16 cellular contexts compared by ENCODE assay signal in the genomic region with DNA sequence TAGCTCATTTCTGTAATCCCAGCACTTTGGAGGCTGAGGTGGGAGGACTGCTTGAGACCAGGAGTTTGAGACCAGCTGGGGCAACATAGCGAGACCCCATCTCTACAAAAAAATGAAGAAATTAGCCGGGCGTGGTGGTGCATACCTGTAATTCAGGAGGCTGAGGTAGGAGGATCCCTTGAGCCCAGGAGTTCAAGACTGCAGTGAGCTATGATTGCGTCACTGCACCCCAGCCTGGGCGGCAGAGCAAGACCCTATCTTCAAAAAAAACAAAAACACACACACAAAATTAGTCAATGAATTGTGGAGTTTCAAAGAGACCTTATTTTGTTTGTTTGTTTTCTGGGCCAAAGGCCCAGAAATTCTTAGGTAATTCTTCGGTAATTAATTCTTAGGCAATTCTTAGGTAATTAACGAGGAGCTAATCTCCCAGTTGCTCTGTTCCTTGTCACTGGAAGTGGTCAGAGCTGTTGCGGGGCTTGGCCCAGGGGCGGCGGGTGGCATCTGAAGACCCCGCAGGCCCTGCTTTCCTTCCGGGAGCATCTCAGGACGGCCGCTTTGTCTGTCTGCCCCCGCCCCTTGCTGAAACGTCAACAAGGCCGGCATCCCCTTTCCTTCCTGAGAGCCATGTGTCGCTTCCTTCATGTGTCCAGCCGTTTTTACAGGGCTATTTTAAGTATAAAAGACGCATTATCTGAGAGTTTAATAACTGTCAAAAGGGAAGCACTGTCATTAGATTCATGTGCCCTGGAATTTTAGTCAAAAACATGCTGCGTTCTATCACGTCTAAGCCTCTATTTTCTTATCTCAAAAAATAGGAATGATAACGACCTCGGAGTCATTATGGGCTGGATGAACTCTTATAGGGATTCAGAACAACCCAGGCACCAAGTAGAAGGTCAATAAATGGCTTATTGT.
DNase-seq lines count a peak whose midpoint lies in the region; ATAC-seq and TF ChIP-seq lines count a peak whose summit lies in the region.
"Had no signal": no experiment of that assay in that cellular context is flagged by ENCODE, and none has a peak within 500 bp of the region (broad histone marks: within the 10 kb centered on the region; RNA-seq: fewer than 3 reads in every experiment).

No MANE protein-coding gene starts in this region.

- H3K9me3 Mint-ChIP-seq in WTC11, result peaks cover 7% of the 10 kb centered on the region
- no peaks in the 10 kb centered on the region for H3K9me3 Mint-ChIP-seq in activated naive CD4-positive, alpha-beta T cell treated with anti-CD3 and anti-CD28 coated beads, Interleukin-2, amount 50 U/mL, for 72 hours

- H3K79me2 ChIP-seq in trophoblast cell (ENCODE audit: control insufficient read depth, insufficient read depth, low read length, poor library complexity), result peaks cover 11% of the 10 kb centered on the region

- H4K91ac ChIP-seq in trophoblast cell (ENCODE audit: low read depth, low read length), result no peak overlapping the region

- DNase-seq in COLO829 (ENCODE audit: low spot score) (peak; percentile 63), WTC11 (ENCODE audit: low spot score) (no peak), left cardiac atrium (peak; percentile 54), trophoblast cell (peak; percentile 38 to 45), GM10266 (ENCODE audit: extremely low spot score) (no peak), NCI-H146 treated with DMSO at 0.1 percent for 48 hours (lab: John Stamatoyannopoulos, UW; ENCODE audit: unreplicated experiment) (no peak)
- DNase-seq in activated naive CD4-positive, alpha-beta T cell treated with anti-CD3 and anti-CD28 coated beads, Interleukin-2, amount 50 U/mL, for 72 hours (ENCODE audit: low spot score in 2 of 2), result no peak
- DNase-seq: DMS79; effector CD4-positive, alpha-beta T cell; NCI-H1930; occipital lobe; transverse colon had no signal

- no peak overlapping the region for H3K4me3 ChIP-seq in trophoblast cell (ENCODE audit: low read depth, low read length)
- H3K4me3 ChIP-seq: GM12878, SK-N-MC, transverse colon had no signal

- no peaks in the 10 kb centered on the region for H3K27me3 ChIP-seq in trophoblast cell (ENCODE audit: insufficient read depth, low read length)
- H3K27me3 ChIP-seq: transverse colon had no signal

- H3K27ac Mint-ChIP-seq in WTC11, result no peak overlapping the region; the same call in 1 of the 2 replicates
- no peak overlapping the region for H3K27ac Mint-ChIP-seq in activated naive CD4-positive, alpha-beta T cell treated with anti-CD3 and anti-CD28 coated beads, Interleukin-2, amount 50 U/mL, for 72 hours

- no peak overlapping the region for H3K4me2 ChIP-seq in trophoblast cell (ENCODE audit: low read length)

- peaks cover 69% of the 10 kb centered on the region for H3K4me1 Mint-ChIP-seq in WTC11

- no peak overlapping the region for H2AK5ac ChIP-seq in trophoblast cell (ENCODE audit: low read length)

- H3K23ac ChIP-seq in trophoblast cell (ENCODE audit: low read length), result no peak overlapping the region

- H4K12ac ChIP-seq in trophoblast cell (ENCODE audit: low read depth, low read length), result no peak overlapping the region

- TF ChIP-seq CTCF in WTC11 (IDR thresholded peaks at IDR 0.05) (no peak), GM10266 (IDR thresholded peaks at IDR 0.05; ENCODE audit: control insufficient read depth, insufficient read depth, low read depth, missing control alignments) (no peak)

- peaks cover 15% of the 10 kb centered on the region for H3K36me3 Mint-ChIP-seq in WTC11
- H3K36me3 Mint-ChIP-seq in activated naive CD4-positive, alpha-beta T cell treated with anti-CD3 and anti-CD28 coated beads, Interleukin-2, amount 50 U/mL, for 72 hours, result peaks cover 0 to 7% of the 10 kb centered on the region in 2 donors

- no peaks in the 10 kb centered on the region for H3K27me3 Mint-ChIP-seq in WTC11 (ENCODE audit: low read depth)

- WGBS in trophoblast cell (ENCODE audit: extremely low coverage, insufficient coverage, insufficient read length), result no CpG with 5 or more reads among the region's 24 CpGs

- H3K18ac ChIP-seq in trophoblast cell (ENCODE audit: low read length), result no peak overlapping the region

- H3K14ac ChIP-seq in trophoblast cell (ENCODE audit: low read length), result no peak overlapping the region

- ATAC-seq in WTC11, result peak; percentile 23
- ATAC-seq in left cardiac atrium, result no peak
- ATAC-seq in HG03354 (IDR thresholded peaks at IDR 0.05; ENCODE audit: poor library complexity, severe bottlenecking, unreplicated experiment), result no peak
- ATAC-seq in activated naive CD4-positive, alpha-beta T cell treated with anti-CD3 and anti-CD28 coated beads, Interleukin-2, amount 50 U/mL, for 72 hours, result no peak
- ATAC-seq: activated CD4-positive, CD25-positive, alpha-beta regulatory T cell treated with anti-CD3 and anti-CD28 coated beads, Interleukin-2, amount 50 U/mL, for 24 hours; GM12878 had no signal

- intact Hi-C loops in left cardiac atrium (cut with DNase I), result no loop called here

- peak overlapping the region; percentile 50 for H3K4ac ChIP-seq in trophoblast cell (ENCODE audit: low read depth, low read length)

- H2BK120ac ChIP-seq in trophoblast cell (ENCODE audit: insufficient read depth, low read length, poor library complexity), result no peak overlapping the region

- no peak overlapping the region for H2BK5ac ChIP-seq in trophoblast cell (ENCODE audit: low read depth, low read length, poor library complexity)

- no peak overlapping the region for H3K9ac ChIP-seq in trophoblast cell (ENCODE audit: low read length)

- no peak overlapping the region for H4K8ac ChIP-seq in trophoblast cell (ENCODE audit: low read depth, low read length)

- H2BK12ac ChIP-seq in trophoblast cell (ENCODE audit: low read length), result no peak overlapping the region

- CTCF ChIA-PET in WTC11 (lab: Charles Lee), result no interaction called here

- H3K9me3 ChIP-seq in trophoblast cell (ENCODE audit: insufficient read depth, low read depth, low read length), result peaks cover under 1% of the 10 kb centered on the region
- H3K9me3 ChIP-seq: transverse colon had no signal

- peaks cover 10% of the 10 kb centered on the region for H3K79me1 ChIP-seq in trophoblast cell (ENCODE audit: low read length)

- H3K4me3 Mint-ChIP-seq in WTC11, result no peak overlapping the region

- H3K36me3 ChIP-seq in trophoblast cell (ENCODE audit: control insufficient read depth in 1 of 2, insufficient read depth in 2 of 2, low read length in 2 of 2), result peaks cover 4 to 7% of the 10 kb centered on the region in 2 experiments
- H3K36me3 ChIP-seq: transverse colon had no signal

- POLR2A ChIA-PET in WTC11 (lab: Charles Lee), result interaction anchor here (0.6 to 0.7 kb wide), 2 partner anchors 70 to 183 kb away, joined by 3 read pairs; no protein-coding TSS in a partner anchor

- H2AFZ ChIP-seq in trophoblast cell (ENCODE audit: insufficient read depth, low read length, poor library complexity), result no peak overlapping the region

- peaks cover 9 to 15% of the 10 kb centered on the region in 2 experiments for H3K4me1 ChIP-seq in trophoblast cell (ENCODE audit: control insufficient read depth in 1 of 2, insufficient read depth in 2 of 2, low read length in 2 of 2)

- H3K27ac ChIP-seq in trophoblast cell (ENCODE audit: low read depth, low read length), result no peak overlapping the region
- H3K27ac ChIP-seq: SK-N-MC had no signal

TF ChIP-seq in WTC11, 78 proteins besides CTCF, POLR2A, EP300 and RAD21:
- TF ChIP-seq SMAD3 (CRISPR knock-in tag; IDR thresholded peaks at IDR 0.05; ENCODE audit: borderline replicate concordance) (no peak), ZNF121 (CRISPR knock-in tag; IDR thresholded peaks at IDR 0.05) (peak; percentile 82; the same call in 1 of the 2 replicates), GTF2I (CRISPR knock-in tag; conservative IDR thresholded peaks at IDR 0.05) (peak; percentile 65; the same call in 1 of the 2 replicates), FOXK1 (CRISPR knock-in tag; IDR thresholded peaks at IDR 0.05) (0 out of 2 replicates have a peak, but pooled peaks have one; percentile 29), FOXP4 (CRISPR knock-in tag; IDR thresholded peaks at IDR 0.05) (no peak)

Comparison
In these comparisons a context has a peak if more than half of its experiments do, and no peak if none do; other contexts are left out.
1. DNase-seq: peak in COLO829 (single experiment), left cardiac atrium (single experiment) and trophoblast cell (2 of 2); none in WTC11 (single experiment), GM10266 (single experiment), NCI-H146 treated with DMSO at 0.1 percent for 48 hours (single experiment) and activated naive CD4-positive, alpha-beta T cell treated with anti-CD3 and anti-CD28 coated beads, Interleukin-2, amount 50 U/mL, for 72 hours (0 of 2).